8 cellular contexts compared by ENCODE assay signal in the genomic region with DNA sequence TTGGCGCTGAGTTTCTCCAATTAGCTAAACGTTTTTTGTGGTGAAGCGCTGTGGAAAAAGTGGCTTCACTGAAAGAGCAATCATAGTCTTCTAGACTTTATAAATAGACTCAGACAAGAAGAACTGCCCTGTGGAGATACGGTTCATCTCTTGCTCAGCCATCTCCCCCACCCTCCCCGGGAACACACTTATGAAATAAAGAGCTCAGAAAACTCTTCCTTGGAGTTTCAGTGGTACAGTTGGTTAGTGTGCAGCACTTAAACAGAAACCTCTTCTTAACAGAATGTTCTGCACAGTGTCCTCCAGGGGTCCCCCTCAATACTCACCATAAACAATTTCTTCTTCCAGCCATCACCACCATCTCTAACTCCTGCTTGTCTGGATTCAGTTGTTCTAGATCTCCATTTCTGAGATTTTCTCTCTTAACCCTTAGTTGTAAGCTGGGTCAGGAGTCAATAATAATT.
DNase-seq lines count a peak whose midpoint lies in the region; ATAC-seq and TF ChIP-seq lines count a peak whose summit lies in the region.

No MANE protein-coding gene starts in this region.

- H3K9me3 ChIP-seq in skeletal muscle tissue (ENCODE audit: control insufficient read depth in 3 of 3, low read length in 3 of 3) = no peaks in the 10 kb centered on the region
- no peaks in the 10 kb centered on the region for H3K9me3 ChIP-seq in body of pancreas
- H3K9me3 ChIP-seq in suprapubic skin = no peaks in the 10 kb centered on the region

- H3K27me3 ChIP-seq in skeletal muscle tissue (ENCODE audit: control insufficient read depth in 3 of 3, insufficient read depth in 3 of 3, low read length in 3 of 3) (no peaks in the 10 kb centered on the region), body of pancreas (no peaks in the 10 kb centered on the region), suprapubic skin (no peaks in the 10 kb centered on the region)

- H3K36me3 ChIP-seq in skeletal muscle tissue (ENCODE audit: control insufficient read depth in 3 of 3, insufficient read depth in 3 of 3, low read length in 3 of 3) (peaks cover 0 to 10% (median 0%) of the 10 kb centered on the region in 3 donors), body of pancreas (replicated peaks in 1 of 2; ENCODE audit: insufficient read depth in 1 of 2, low read depth in 2 of 2) (no peaks in the 10 kb centered on the region), suprapubic skin (peaks cover 2% of the 10 kb centered on the region)

- intact Hi-C loops in body of pancreas (cut with DNase I) = no loop called here

- TF ChIP-seq EP300 in suprapubic skin (IDR thresholded peaks at IDR 0.05) = no peak

- no peak for TF ChIP-seq POLR2A in body of pancreas (IDR thresholded peaks at IDR 0.05)
- no peak for TF ChIP-seq POLR2A in suprapubic skin (IDR thresholded peaks at IDR 0.05)

- H3K9ac ChIP-seq in skeletal muscle tissue (ENCODE audit: low read depth in 1 of 3, low read length in 3 of 3) = peak overlapping the region; percentile 61 to 81 (median 73)

- DNase-seq in SIG-M5 treated with dmso at 0.1 percent for 504 hours (lab: John Stamatoyannopoulos, UW; ENCODE audit: unreplicated experiment) (peak; percentile 4), SIG-M5 (lab: John Stamatoyannopoulos, UW) (no peak), astrocyte of the spinal cord (ENCODE audit: low read depth, low spot score) (peak; percentile 30), body of pancreas (no peak), suprapubic skin (ENCODE audit: low spot score in 2 of 2) (no peak), NCI-H69 (lab: John Stamatoyannopoulos, UW) (no peak)

- ATAC-seq in HG03095 (IDR thresholded peaks at IDR 0.05; ENCODE audit: unreplicated experiment) (peak; percentile 92), body of pancreas (no peak)

- peaks cover 15 to 41% (median 19%) of the 10 kb centered on the region in 3 donors for H3K4me1 ChIP-seq in skeletal muscle tissue (ENCODE audit: control insufficient read depth in 3 of 3, insufficient read depth in 3 of 3, low read length in 3 of 3)
- no peaks in the 10 kb centered on the region for H3K4me1 ChIP-seq in body of pancreas
- H3K4me1 ChIP-seq in suprapubic skin = no peaks in the 10 kb centered on the region

- peak; percentile 33 for TF ChIP-seq CTCF in astrocyte of the spinal cord (IDR thresholded peaks at IDR 0.05; ENCODE audit: low read depth, low read length)
- peak in 2 of 7 experiments; percentile 16 to 28 for TF ChIP-seq CTCF in body of pancreas (IDR thresholded peaks at IDR 0.05)
- TF ChIP-seq CTCF in suprapubic skin (IDR thresholded peaks at IDR 0.05) = no peak

- H3K27ac ChIP-seq in skeletal muscle tissue (ENCODE audit: low read depth, low read length) = peak overlapping the region; percentile 96
- no peak overlapping the region for H3K27ac ChIP-seq in body of pancreas
- H3K27ac ChIP-seq in suprapubic skin = no peak overlapping the region

- in situ Hi-C loops in astrocyte of the spinal cord (cut with HindIII; ENCODE audit: low sequenced_read_pairs) = no loop called here

- 78 to 86% methylated on average over 5 of the region's 5 CpGs for WGBS in body of pancreas, 2 donors
- 79% methylated on average over 5 of the region's 5 CpGs for WGBS in suprapubic skin

- no peak overlapping the region for H3K4me3 ChIP-seq in astrocyte of the spinal cord (ENCODE audit: low read depth, low read length)
- peak overlapping the region; percentile 48 to 61 (median 57) for H3K4me3 ChIP-seq in skeletal muscle tissue (ENCODE audit: low read length in 3 of 3)
- H3K4me3 ChIP-seq in body of pancreas = no peak overlapping the region
- no peak overlapping the region for H3K4me3 ChIP-seq in suprapubic skin

Comparison
In these comparisons a context has a peak if more than half of its experiments do, and no peak if none do; other contexts are left out.
1. DNase-seq: peak in SIG-M5 treated with dmso at 0.1 percent for 504 hours (single experiment) and astrocyte of the spinal cord (single experiment); none in SIG-M5 (single experiment), body of pancreas (0 of 4), suprapubic skin (0 of 2) and NCI-H69 (single experiment).
2. H3K4me3 ChIP-seq: peak in skeletal muscle tissue (3 of 3); none in astrocyte of the spinal cord (single experiment), body of pancreas (0 of 2) and suprapubic skin (single experiment).